ENCODE assay signal across 8 cellular contexts in genomic region chr3:98901032-98901464, GRCh38. TPM values are rescaled to one million over a fixed set of nuclear protein-coding genes. Genes with fewer than 3 reads are reported as not detected.
A peak's percentile ranks its signal among the peaks of the same experiment; 100 is the strongest.
DNase-seq lines count a peak whose midpoint lies in the region; ATAC-seq lines count a peak whose summit lies in the region.

No MANE protein-coding gene starts in this region.

- POLR2A ChIA-PET in activated CD4-positive, alpha-beta T cell treated with anti-CD3 and anti-CD28 coated beads for 36 hours (lab: Charles Lee), result interaction anchor here (0.6 to 0.9 kb wide), 3 partner anchors 299 to 1085 kb away, joined by 3 to 9 read pairs (median 3); partner anchors contain the start of gene CMSS1

- H3K27ac Mint-ChIP-seq in activated CD4-positive, alpha-beta T cell treated with anti-CD3 and anti-CD28 coated beads for 36 hours, result peak overlapping the region; percentile 31
- H3K27ac Mint-ChIP-seq in activated naive CD8-positive, alpha-beta T cell treated with anti-CD3 and anti-CD28 coated beads for 36 hours, result peak overlapping the region; percentile 51

- peak; percentile 27 for DNase-seq in activated CD4-positive, alpha-beta T cell treated with anti-CD3 and anti-CD28 coated beads for 36 hours
- no peak for DNase-seq in activated CD4-positive, alpha-beta T cell treated with anti-CD3 and anti-CD28 coated beads for 1 hour
- DNase-seq in NCI-H2227 treated with DMSO at 0.1 percent for 48 hours (lab: John Stamatoyannopoulos, UW), result peak; percentile 16
- DNase-seq in activated naive CD8-positive, alpha-beta T cell treated with anti-CD3 and anti-CD28 coated beads for 36 hours, result peak; percentile 21
- DNase-seq in Right ventricle myocardium superior, result peak; percentile 66
- DNase-seq in occipital lobe (lab: John Stamatoyannopoulos, UW), result peak; percentile 27

- peaks cover 2% of the 10 kb centered on the region for H3K27me3 Mint-ChIP-seq in activated CD4-positive, alpha-beta T cell treated with anti-CD3 and anti-CD28 coated beads for 36 hours
- no peaks in the 10 kb centered on the region for H3K27me3 Mint-ChIP-seq in activated naive CD8-positive, alpha-beta T cell treated with anti-CD3 and anti-CD28 coated beads for 36 hours

- intact Hi-C loops in activated CD4-positive, alpha-beta T cell treated with anti-CD3 and anti-CD28 coated beads for 36 hours (cut with DNase I, micrococcal nuclease), result loop anchor here (1.0 to 5.0 kb wide), 10 partner anchors 169 to 1501 kb away; partner anchors contain the start of genes CMSS1 (in 2 of the 2), CPOX (in 1 of the 2), GABRR3 (in 1 of the 2) and LNP1 (in 1 of the 2)
- intact Hi-C loops in Right ventricle myocardium superior (cut with DNase I), result no loop called here

- CTCF ChIA-PET in activated CD4-positive, alpha-beta T cell treated with anti-CD3 and anti-CD28 coated beads for 36 hours (lab: Charles Lee), result interaction anchor here (0.9 to 1.2 kb wide), 2 partner anchors 17 to 83 kb away, joined by 3 to 5 read pairs; no protein-coding TSS in a partner anchor

- no peaks in the 10 kb centered on the region for H3K9me3 Mint-ChIP-seq in activated CD4-positive, alpha-beta T cell treated with anti-CD3 and anti-CD28 coated beads for 36 hours (ENCODE audit: low read depth)
- H3K9me3 Mint-ChIP-seq in activated naive CD8-positive, alpha-beta T cell treated with anti-CD3 and anti-CD28 coated beads for 36 hours, result no peaks in the 10 kb centered on the region

- peak; percentile 3 for ATAC-seq in activated CD4-positive, alpha-beta T cell treated with anti-CD3 and anti-CD28 coated beads for 36 hours
- peak; percentile 29 for ATAC-seq in HG02852 (IDR thresholded peaks at IDR 0.05; ENCODE audit: unreplicated experiment)
- peak; percentile 78 for ATAC-seq in Right ventricle myocardium superior (ENCODE audit: poor library complexity)
- no peak for ATAC-seq in GM18861 (IDR thresholded peaks at IDR 0.05; ENCODE audit: unreplicated experiment)

- H3K4me3 Mint-ChIP-seq in activated CD4-positive, alpha-beta T cell treated with anti-CD3 and anti-CD28 coated beads for 36 hours, result peak overlapping the region; percentile 80
- H3K4me3 Mint-ChIP-seq in activated naive CD8-positive, alpha-beta T cell treated with anti-CD3 and anti-CD28 coated beads for 36 hours, result peak overlapping the region; percentile 89

- H3K36me3 Mint-ChIP-seq in activated CD4-positive, alpha-beta T cell treated with anti-CD3 and anti-CD28 coated beads for 36 hours (ENCODE audit: low read depth), result no peaks in the 10 kb centered on the region
- no peaks in the 10 kb centered on the region for H3K36me3 Mint-ChIP-seq in activated naive CD8-positive, alpha-beta T cell treated with anti-CD3 and anti-CD28 coated beads for 36 hours

- peaks cover 16% of the 10 kb centered on the region for H3K4me1 Mint-ChIP-seq in activated CD4-positive, alpha-beta T cell treated with anti-CD3 and anti-CD28 coated beads for 36 hours
- peaks cover 14% of the 10 kb centered on the region for H3K4me1 Mint-ChIP-seq in activated naive CD8-positive, alpha-beta T cell treated with anti-CD3 and anti-CD28 coated beads for 36 hours

RNA-seq across cellular contexts. Expression of gene DCBLD2, which starts 0.4 kb away (rescaled TPM):
- 1 to 10 TPM; 1.9 to 2.5 TPM for total RNA-seq in activated CD4-positive, alpha-beta T cell treated with anti-CD3 and anti-CD28 coated beads for 36 hours
- total RNA-seq in activated naive CD8-positive, alpha-beta T cell treated with anti-CD3 and anti-CD28 coated beads for 36 hours, result 1 to 10 TPM; 2.0 to 2.1 TPM
- total RNA-seq in Right ventricle myocardium superior (27.2 TPM), occipital lobe (28.5 TPM)
